15 cellular contexts compared by ENCODE assay signal in the genomic region with DNA sequence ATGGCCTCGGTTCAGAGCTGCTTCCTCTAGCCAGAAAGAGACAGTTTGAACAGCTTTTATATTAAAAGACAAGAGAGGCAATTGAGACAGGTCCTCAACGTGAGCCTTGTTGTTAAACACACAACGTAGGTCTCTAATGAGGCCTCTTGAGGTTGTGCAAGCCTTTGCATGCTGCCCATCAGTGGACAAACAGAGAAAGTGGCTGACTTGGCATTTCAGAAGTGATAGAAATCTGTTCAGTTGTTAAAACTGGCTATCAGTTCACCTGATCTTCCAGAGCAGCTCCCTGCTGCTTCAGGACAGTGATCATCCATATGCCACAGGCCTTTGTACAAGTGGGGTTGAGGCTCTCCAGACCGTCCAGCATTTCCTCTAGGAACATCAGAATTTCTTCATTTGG. TPM values are rescaled to one million over a fixed set of nuclear protein-coding genes. Genes with fewer than 3 reads are reported as not detected.
A peak's percentile ranks its signal among the peaks of the same experiment; 100 is the strongest.
DNase-seq lines count a peak whose midpoint lies in the region; ATAC-seq and TF ChIP-seq lines count a peak whose summit lies in the region.
"Had no signal": no experiment of that assay in that cellular context is flagged by ENCODE, and none has a peak within 500 bp of the region (broad histone marks: within the 10 kb centered on the region; RNA-seq: fewer than 3 reads in every experiment).

No MANE protein-coding gene starts in this region.

- H3K27ac Mint-ChIP-seq in MCF 10A (ENCODE audit: low read depth, unreplicated experiment), result no peak overlapping the region
- no peak overlapping the region for H3K27ac Mint-ChIP-seq in stimulated activated naive B cell treated with anti-CD40 and anti-IgM and Interleukin-4, amounts not matched to agents 10 μg/mL and 1 μg/mL and 100 μg/mL, for 72 hours
- H3K27ac Mint-ChIP-seq: CD4-positive, CD25-positive, alpha-beta regulatory T cell; GM23338; H9 had no signal

- H3K27me3 ChIP-seq in mammary epithelial cell (ENCODE audit: insufficient read depth, low read length) (no peaks in the 10 kb centered on the region), lower lobe of right lung (ENCODE audit: low read depth) (no peaks in the 10 kb centered on the region)
- H3K27me3 ChIP-seq: BLaER1 treated with 17β-estradiol and CSF1 and Interleukin-3, amounts not matched to agents 10 nM and 100 nM had no signal

- intact Hi-C loops in mammary epithelial cell (cut with micrococcal nuclease), result no loop called here
- intact Hi-C loops in MCF 10A (cut with micrococcal nuclease), result no loop called here
- intact Hi-C loops in lower lobe of right lung (cut with DNase I), result no loop called here

- H3K9me3 ChIP-seq in mammary epithelial cell (replicated peaks; ENCODE audit: insufficient read depth, low read length) (no peaks in the 10 kb centered on the region), lower lobe of right lung (no peaks in the 10 kb centered on the region)
- H3K9me3 ChIP-seq: BLaER1 treated with 17β-estradiol and CSF1 and Interleukin-3, amounts not matched to agents 10 nM and 100 nM had no signal

- TF ChIP-seq CTCF in mammary epithelial cell (conservative IDR thresholded peaks at IDR 0.05 in 1 of 2, IDR thresholded peaks at IDR 0.05 in 1 of 2; ENCODE audit: extremely low read depth in 1 of 2, insufficient read depth in 1 of 2, low read depth in 1 of 2, low read length in 2 of 2) (no peak), MCF 10A (IDR thresholded peaks at IDR 0.05; ENCODE audit: unreplicated experiment) (no peak), lower lobe of right lung (IDR thresholded peaks at IDR 0.05) (no peak)

- CTCF ChIA-PET in mammary epithelial cell (lab: Charles Lee; ENCODE audit: low non-redundant PET) (no interaction called here), MCF 10A (lab: Yijun Ruan, JAX) (interaction anchor here (0.5 kb wide), 1 partner anchor 101 kb away, joined by 3 read pairs; no protein-coding TSS in a partner anchor)

- no peaks in the 10 kb centered on the region for H3K27me3 Mint-ChIP-seq in MCF 10A (ENCODE audit: insufficient read depth, unreplicated experiment)
- H3K27me3 Mint-ChIP-seq in stimulated activated naive B cell treated with anti-CD40 and anti-IgM and Interleukin-4, amounts not matched to agents 10 μg/mL and 1 μg/mL and 100 μg/mL, for 72 hours, result no peaks in the 10 kb centered on the region
- H3K27me3 Mint-ChIP-seq: CD4-positive, CD25-positive, alpha-beta regulatory T cell had no signal

- no peak overlapping the region for H3K4me2 ChIP-seq in mammary epithelial cell (ENCODE audit: insufficient read depth, low read depth, low read length)
- H3K4me2 ChIP-seq: BLaER1 treated with 17β-estradiol and CSF1 and Interleukin-3, amounts not matched to agents 10 nM and 100 nM; GM23338 had no signal

- no peak overlapping the region for H3K27ac ChIP-seq in mammary epithelial cell (ENCODE audit: insufficient read depth, low read depth, low read length)
- no peak overlapping the region for H3K27ac ChIP-seq in lower lobe of right lung
- H3K27ac ChIP-seq: BLaER1 treated with 17β-estradiol and CSF1 and Interleukin-3, amounts not matched to agents 10 nM and 100 nM had no signal

- H3K9me3 Mint-ChIP-seq in MCF 10A (ENCODE audit: unreplicated experiment), result no peaks in the 10 kb centered on the region
- peaks cover 3 to 8% of the 10 kb centered on the region in 2 donors for H3K9me3 Mint-ChIP-seq in stimulated activated naive B cell treated with anti-CD40 and anti-IgM and Interleukin-4, amounts not matched to agents 10 μg/mL and 1 μg/mL and 100 μg/mL, for 72 hours
- H3K9me3 Mint-ChIP-seq: GM23338, H9 had no signal

- H3K4me3 Mint-ChIP-seq in MCF 10A (ENCODE audit: unreplicated experiment), result no peak overlapping the region
- H3K4me3 Mint-ChIP-seq in stimulated activated naive B cell treated with anti-CD40 and anti-IgM and Interleukin-4, amounts not matched to agents 10 μg/mL and 1 μg/mL and 100 μg/mL, for 72 hours, result no peak overlapping the region
- H3K4me3 Mint-ChIP-seq: CD4-positive, CD25-positive, alpha-beta regulatory T cell; GM23338; H9 had no signal

- dilution Hi-C loops in mammary epithelial cell (cut with HindIII; ENCODE audit: low sequenced_read_pairs), result no loop called here

- no peaks in the 10 kb centered on the region for H3K4me1 Mint-ChIP-seq in MCF 10A (ENCODE audit: insufficient read depth, unreplicated experiment)
- no peaks in the 10 kb centered on the region for H3K4me1 Mint-ChIP-seq in stimulated activated naive B cell treated with anti-CD40 and anti-IgM and Interleukin-4, amounts not matched to agents 10 μg/mL and 1 μg/mL and 100 μg/mL, for 72 hours
- H3K4me1 Mint-ChIP-seq: CD4-positive, CD25-positive, alpha-beta regulatory T cell; GM23338 had no signal

- 5% methylated on average over 4 of the region's 4 CpGs for WGBS in mammary epithelial cell (ENCODE audit: low coverage, missing lambda C conversion rate)

- DNase-seq in mammary epithelial cell (no peak), MCF 10A (ENCODE audit: unreplicated experiment) (no peak), left lobe of liver (ENCODE audit: low spot score) (peak; percentile 67), lower lobe of right lung (no peak), G401 (ENCODE audit: low spot score) (no peak)
- no peak for DNase-seq in stimulated activated naive B cell treated with anti-CD40 and anti-IgM and Interleukin-4, amounts not matched to agents 10 μg/mL and 1 μg/mL and 100 μg/mL, for 72 hours
- DNase-seq: 8988T; AML-193; CD4-positive, CD25-positive, alpha-beta regulatory T cell; DMS53; H9 had no signal

- no peaks in the 10 kb centered on the region for H3K36me3 Mint-ChIP-seq in MCF 10A (ENCODE audit: insufficient read depth, unreplicated experiment)
- H3K36me3 Mint-ChIP-seq in stimulated activated naive B cell treated with anti-CD40 and anti-IgM and Interleukin-4, amounts not matched to agents 10 μg/mL and 1 μg/mL and 100 μg/mL, for 72 hours, result no peaks in the 10 kb centered on the region
- H3K36me3 Mint-ChIP-seq: CD4-positive, CD25-positive, alpha-beta regulatory T cell had no signal

- peak overlapping the region; percentile 21 for H2AFZ ChIP-seq in mammary epithelial cell (ENCODE audit: low read depth, low read length)
- H2AFZ ChIP-seq: GM23338 had no signal

- H3K9ac ChIP-seq in mammary epithelial cell (ENCODE audit: insufficient read depth, low read length), result no peak overlapping the region
- H3K9ac ChIP-seq: BLaER1 treated with 17β-estradiol and CSF1 and Interleukin-3, amounts not matched to agents 10 nM and 100 nM had no signal

- no TSS peak for BruUV-seq in mammary epithelial cell (replicated peaks; lab: Mats Ljungman, UMichigan)
- BruUV-seq in MCF 10A (replicated peaks; lab: Mats Ljungman, UMichigan), result no TSS peak

- POLR2A ChIA-PET in MCF 10A (lab: Yijun Ruan, JAX), result interaction anchor here (0.7 kb wide), 1 partner anchor 1022 kb away, joined by 3 read pairs; no protein-coding TSS in a partner anchor

- H3K36me3 ChIP-seq in mammary epithelial cell (ENCODE audit: insufficient read depth, low read length), result no peaks in the 10 kb centered on the region
- H3K36me3 ChIP-seq in lower lobe of right lung, result no peaks in the 10 kb centered on the region
- H3K36me3 ChIP-seq: BLaER1 treated with 17β-estradiol and CSF1 and Interleukin-3, amounts not matched to agents 10 nM and 100 nM had no signal

- H3K4me3 ChIP-seq in mammary epithelial cell (replicated peaks in 1 of 3; ENCODE audit: insufficient read depth in 1 of 3, low read depth in 2 of 3, low read length in 3 of 3) (no peak overlapping the region), lower lobe of right lung (no peak overlapping the region)
- H3K4me3 ChIP-seq: BLaER1 treated with 17β-estradiol and CSF1 and Interleukin-3, amounts not matched to agents 10 nM and 100 nM; GM12878; GM23338 had no signal

- no peaks in the 10 kb centered on the region for H4K20me1 ChIP-seq in mammary epithelial cell (ENCODE audit: insufficient read depth, low read length)
- H4K20me1 ChIP-seq: BLaER1 treated with 17β-estradiol and CSF1 and Interleukin-3, amounts not matched to agents 10 nM and 100 nM had no signal

- in situ Hi-C loops in mammary epithelial cell (cut with MboI; ENCODE audit: low sequenced_read_pairs in 2 of 2) (no loop called here), G401 (cut with HindIII; ENCODE audit: low sequenced_read_pairs) (no loop called here)

- H3K4me1 ChIP-seq in mammary epithelial cell (ENCODE audit: insufficient read depth, low read length), result peaks cover 14% of the 10 kb centered on the region
- H3K4me1 ChIP-seq in lower lobe of right lung, result no peaks in the 10 kb centered on the region
- H3K4me1 ChIP-seq: BLaER1 treated with 17β-estradiol and CSF1 and Interleukin-3, amounts not matched to agents 10 nM and 100 nM had no signal

- no peaks in the 10 kb centered on the region for H3K79me2 ChIP-seq in mammary epithelial cell (ENCODE audit: insufficient read depth, low read length)

- ATAC-seq in left lobe of liver (peak; percentile 89), lower lobe of right lung (peak; percentile 51 to 59), HG03432 (IDR thresholded peaks at IDR 0.05; ENCODE audit: unreplicated experiment) (no peak)
- ATAC-seq in stimulated activated naive B cell treated with anti-CD40 and anti-IgM and Interleukin-4, amounts not matched to agents 10 μg/mL and 1 μg/mL and 100 μg/mL, for 72 hours (replicated peaks), result no peak
- ATAC-seq: GM12878, GM23338 had no signal

RNA-seq across cellular contexts. Expression of a gene that starts 58.8 kb away (rescaled TPM):
- not detected for total RNA-seq in mammary epithelial cell
- polyA plus RNA-seq in mammary epithelial cell, result not detected
- not detected for polyA minus RNA-seq in mammary epithelial cell
- not detected in 2 replicates for total RNA-seq in MCF 10A (2022)
- 0.88 TPM for total RNA-seq in left lobe of liver
- not detected for total RNA-seq in lower lobe of right lung
- total RNA-seq in G401 (2014; rRNA removed; shearing (Covaris generic)), result not detected in 2 replicates
- total RNA-seq: CD4-positive, CD25-positive, alpha-beta regulatory T cell; GM12878; GM23338; H9 had no signal
- polyA plus RNA-seq: CD4-positive, CD25-positive, alpha-beta regulatory T cell; GM12878; GM23338 had no signal

Comparison
In these comparisons a context has a peak if more than half of its experiments do, and no peak if none do; other contexts are left out.
1. ATAC-seq: peak in left lobe of liver (single experiment) and lower lobe of right lung (2 of 2); none in stimulated activated naive B cell treated with anti-CD40 and anti-IgM and Interleukin-4, amounts not matched to agents 10 μg/mL and 1 μg/mL and 100 μg/mL, for 72 hours (0 of 2) and HG03432 (single experiment).